In genomic region chr5:73529081-73529480, GRCh38 we compare ENCODE assay signal across 31 cellular contexts.
"Had no signal": no experiment of that assay in that cellular context is flagged by ENCODE, and none has a peak within 500 bp of the region (broad histone marks: within the 10 kb centered on the region; RNA-seq: fewer than 3 reads in every experiment).

No MANE protein-coding gene starts in this region.

- H3K4me1 ChIP-seq: Peyer's patch had no signal

- H3K27me3 ChIP-seq: brain microvascular endothelial cell, Peyer's patch, SJSA1 had no signal

- H3K9me2 ChIP-seq: SK-N-SH had no signal

- H3K4me3 Mint-ChIP-seq: activated B cell treated with CpG ODN at 0.5 μM for 24 hours; activated CD4-positive, alpha-beta memory T cell treated with anti-CD3 and anti-CD28 coated beads, Interleukin-2, amount 10 ng/mL, durations not matched to agents 7 days and 5 days; activated CD8-positive, alpha-beta memory T cell treated with anti-CD3 and anti-CD28 coated beads, Interleukin-2, amount 10 ng/mL, durations not matched to agents 7 days and 5 days; activated naive CD4-positive, alpha-beta T cell treated with anti-CD3 and anti-CD28 coated beads, Interleukin-2, amount 10 ng/mL, durations not matched to agents 7 days and 5 days; activated naive CD8-positive, alpha-beta T cell; activated naive CD8-positive, alpha-beta T cell treated with anti-CD3 and anti-CD28 coated beads, Interleukin-2, amount 50 U/mL, for 24 hours; T-helper 1 cell treated with Interleukin-12 subunit alpha and Interleukin-12 subunit beta and Interleukin-4 antibody, amounts not matched to agents 30 μg/mL and 1 μg/mL, for 36 hours; T-helper 2 cell treated with Interferon-gamma antibody and Interleukin-4, amounts not matched to agents 5 μg/mL and 100 μg/mL, for 36 hours had no signal

- H3K4me3 ChIP-seq: Peyer's patch, SJSA1 had no signal

- ATAC-seq: activated CD8-positive, alpha-beta memory T cell treated with anti-CD3 and anti-CD28 coated beads, Interleukin-2, amount 10 ng/mL, durations not matched to agents 7 days and 5 days; activated naive CD8-positive, alpha-beta T cell treated with anti-CD3 and anti-CD28 coated beads, Interleukin-2, amount 50 U/mL, for 24 hours; PC-3 had no signal

- H3K27ac ChIP-seq: brain microvascular endothelial cell, Peyer's patch, SJSA1 had no signal

- H3K4me2 ChIP-seq: SK-N-SH had no signal

- H3K36me3 ChIP-seq: brain microvascular endothelial cell, Peyer's patch, SJSA1 had no signal

- H3K9me3 ChIP-seq: Peyer's patch, SJSA1, SK-N-SH had no signal

- H3K27ac Mint-ChIP-seq: activated B cell treated with CpG ODN at 0.5 μM for 24 hours; activated CD4-positive, alpha-beta memory T cell treated with anti-CD3 and anti-CD28 coated beads, Interleukin-2, amount 10 ng/mL, durations not matched to agents 7 days and 5 days; activated CD8-positive, alpha-beta memory T cell treated with anti-CD3 and anti-CD28 coated beads, Interleukin-2, amount 10 ng/mL, durations not matched to agents 7 days and 5 days; activated naive CD4-positive, alpha-beta T cell treated with anti-CD3 and anti-CD28 coated beads, Interleukin-2, amount 10 ng/mL, durations not matched to agents 7 days and 5 days; activated naive CD8-positive, alpha-beta T cell; activated naive CD8-positive, alpha-beta T cell treated with anti-CD3 and anti-CD28 coated beads, Interleukin-2, amount 50 U/mL, for 24 hours; T-helper 1 cell treated with Interleukin-12 subunit alpha and Interleukin-12 subunit beta and Interleukin-4 antibody, amounts not matched to agents 30 μg/mL and 1 μg/mL, for 36 hours; T-helper 2 cell treated with Interferon-gamma antibody and Interleukin-4, amounts not matched to agents 5 μg/mL and 100 μg/mL, for 36 hours had no signal

- DNase-seq: activated B cell treated with CpG ODN at 0.5 μM for 24 hours; activated CD4-positive, alpha-beta memory T cell treated with anti-CD3 and anti-CD28 coated beads, Interleukin-2, amount 10 ng/mL, durations not matched to agents 7 days and 5 days; activated CD4-positive, alpha-beta T cell treated with anti-CD3 and anti-CD28 coated beads for 4 hours; activated CD4-positive, CD25-positive, alpha-beta regulatory T cell treated with anti-CD3 and anti-CD28 coated beads, Interleukin-2, amount 50 U/mL, for 72 hours; activated CD8-positive, alpha-beta memory T cell treated with anti-CD3 and anti-CD28 coated beads for 24 hours; activated CD8-positive, alpha-beta memory T cell treated with anti-CD3 and anti-CD28 coated beads, Interleukin-2, amount 10 ng/mL, durations not matched to agents 7 days and 5 days; activated CD8-positive, alpha-beta memory T cell treated with anti-CD3 and anti-CD28 coated beads, Interleukin-2, amount 50 U/mL, for 48 hours; activated effector memory CD4-positive, alpha-beta T cell treated with Interleukin-2 at 50 U/mL for 16 hours; activated naive CD4-positive, alpha-beta T cell treated with anti-CD3 and anti-CD28 coated beads, Interleukin-2, amount 10 ng/mL, durations not matched to agents 7 days and 5 days; activated naive CD8-positive, alpha-beta T cell treated with anti-CD3 and anti-CD28 coated beads, Interleukin-2, amount 50 U/mL, for 24 hours; activated T-cell treated with anti-CD3 and anti-CD28 coated beads, Interleukin-2, amount 50 U/mL, for 48 hours; amniotic stem cell; aorta; brain microvascular endothelial cell; central memory CD4-positive, alpha-beta T cell; NCI-H1105; NCI-H1694; NCI-H2081 treated with DMSO at 0.1 percent for 48 hours; NCI-H226; NCI-H446 treated with DMSO at 0.1 percent for 48 hours; NCI-H524; NCI-H774; PC-3; Peyer's patch; RPMI8226; SHP77 treated with DMSO at 0.1 percent for 48 hours; SK-N-SH had no signal

- H3K9me3 Mint-ChIP-seq: activated B cell treated with CpG ODN at 0.5 μM for 24 hours; activated CD4-positive, alpha-beta memory T cell treated with anti-CD3 and anti-CD28 coated beads, Interleukin-2, amount 10 ng/mL, durations not matched to agents 7 days and 5 days; activated naive CD4-positive, alpha-beta T cell treated with anti-CD3 and anti-CD28 coated beads, Interleukin-2, amount 10 ng/mL, durations not matched to agents 7 days and 5 days; activated naive CD8-positive, alpha-beta T cell treated with anti-CD3 and anti-CD28 coated beads, Interleukin-2, amount 50 U/mL, for 24 hours; T-helper 1 cell treated with Interleukin-12 subunit alpha and Interleukin-12 subunit beta and Interleukin-4 antibody, amounts not matched to agents 30 μg/mL and 1 μg/mL, for 36 hours; T-helper 2 cell treated with Interferon-gamma antibody and Interleukin-4, amounts not matched to agents 5 μg/mL and 100 μg/mL, for 36 hours had no signal

- H3K9ac ChIP-seq: SK-N-SH had no signal

- H3K4me1 Mint-ChIP-seq: activated B cell treated with CpG ODN at 0.5 μM for 24 hours; activated CD4-positive, alpha-beta memory T cell treated with anti-CD3 and anti-CD28 coated beads, Interleukin-2, amount 10 ng/mL, durations not matched to agents 7 days and 5 days; activated CD8-positive, alpha-beta memory T cell treated with anti-CD3 and anti-CD28 coated beads, Interleukin-2, amount 10 ng/mL, durations not matched to agents 7 days and 5 days; activated naive CD4-positive, alpha-beta T cell treated with anti-CD3 and anti-CD28 coated beads, Interleukin-2, amount 10 ng/mL, durations not matched to agents 7 days and 5 days had no signal

- H3K36me3 Mint-ChIP-seq: activated CD8-positive, alpha-beta memory T cell treated with anti-CD3 and anti-CD28 coated beads, Interleukin-2, amount 10 ng/mL, durations not matched to agents 7 days and 5 days; activated naive CD4-positive, alpha-beta T cell treated with anti-CD3 and anti-CD28 coated beads, Interleukin-2, amount 10 ng/mL, durations not matched to agents 7 days and 5 days; activated naive CD8-positive, alpha-beta T cell had no signal
